In genomic region chr11:12143461-12144258, GRCh38 we compare ENCODE assay signal across 1 cellular context.
TF ChIP-seq lines count a peak whose summit lies in the region.

No MANE protein-coding gene starts in this region.

TF ChIP-seq in GM23338, 12 proteins besides CTCF, POLR2A, EP300 and RAD21 (continued from another document):
- TF ChIP-seq ZNF462 (CRISPR knock-in tag; IDR thresholded peaks at IDR 0.05), result no peak
- TF ChIP-seq POLR2AphosphoS5 (IDR thresholded peaks at IDR 0.05; ENCODE audit: low read depth), result no peak
- TF ChIP-seq ZNF331 (CRISPR knock-in tag; IDR thresholded peaks at IDR 0.05; ENCODE audit: low read depth), result no peak
- no peak for TF ChIP-seq REST (IDR thresholded peaks at IDR 0.05; ENCODE audit: unreplicated experiment)
- no peak for TF ChIP-seq JUNB (IDR thresholded peaks at IDR 0.05; ENCODE audit: unreplicated experiment)
- TF ChIP-seq ETS1 (IDR thresholded peaks at IDR 0.05), result no peak
